In the genomic region with DNA sequence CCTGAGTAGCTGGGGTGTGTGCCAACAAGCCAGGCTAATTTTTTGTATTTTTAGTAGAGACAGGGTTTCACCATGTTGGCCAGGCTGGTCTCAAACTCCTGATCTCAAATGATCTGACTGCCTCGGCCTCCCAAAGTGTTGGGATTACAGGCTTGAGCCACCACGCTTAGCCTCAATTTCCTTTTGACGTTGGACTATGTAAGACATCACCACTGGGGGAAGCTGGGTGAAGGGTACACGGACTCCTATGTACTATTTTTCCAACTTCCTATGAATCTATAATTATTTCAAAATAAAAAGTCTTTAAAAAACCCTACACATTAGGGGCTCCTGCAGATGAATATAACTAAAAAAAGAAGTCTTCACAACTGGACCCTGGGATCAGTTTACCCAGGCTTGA, we compare ENCODE assay signal across 29 cellular contexts. TPM values are rescaled to one million over a fixed set of nuclear protein-coding genes. Genes with fewer than 3 reads are reported as not detected.
"Had no signal": no experiment of that assay in that cellular context is flagged by ENCODE, and none has a peak within 500 bp of the region (broad histone marks: within the 10 kb centered on the region; RNA-seq: fewer than 3 reads in every experiment).

No MANE protein-coding gene starts in this region.

- H3K4me3 Mint-ChIP-seq: stimulated activated effector memory CD8-positive, alpha-beta T cell treated with anti-CD3 and anti-CD28 coated beads, Interleukin-12 subunit alpha, Interleukin-12 subunit beta, amount 100 ng/mL, for 72 hours; stimulated activated memory B cell treated with anti-CD40 and anti-IgM and Interleukin-4, amounts not matched to agents 10 μg/mL and 1 μg/mL and 100 μg/mL, for 72 hours; stimulated activated naive B cell treated with anti-CD40 and anti-IgM and Interleukin-4, amounts not matched to agents 10 μg/mL and 1 μg/mL and 100 μg/mL, for 72 hours; stimulated activated naive CD8-positive, alpha-beta T cell treated with anti-CD3 and anti-CD28 coated beads, Interleukin-15, amount 100 ng/mL, for 72 hours; stimulated activated naive CD8-positive, alpha-beta T cell treated with anti-CD3 and anti-CD28 coated beads, Interleukin-15, Interleukin-2, amounts not matched to agents 100 ng/mL and 50 ng/mL, for 24 hours; type B pancreatic cell had no signal

- DNase-seq: stimulated activated CD4-positive, alpha-beta T cell treated with anti-CD3 and anti-CD28 coated beads, Interleukin-2, amount 100 ng/mL, for 48 hours; stimulated activated CD4-positive, alpha-beta T cell treated with anti-CD3 and anti-CD28 coated beads, Interleukin-4, amount 100 ng/mL, for 1 hour; stimulated activated CD4-positive, alpha-beta T cell treated with anti-CD3 and anti-CD28 coated beads, Interleukin-4, amount 100 ng/mL, for 24 hours; stimulated activated CD4-positive, alpha-beta T cell treated with anti-CD3 and anti-CD28 coated beads, Interleukin-4, amount 100 ng/mL, for 4 hours; stimulated activated CD8-positive, alpha-beta memory T cell treated with anti-CD3 and anti-CD28 coated beads, Interleukin-4, amount 100 ng/mL, for 48 hours; stimulated activated naive B cell treated with anti-CD40 and anti-IgM and Interleukin-4, amounts not matched to agents 10 μg/mL and 1 μg/mL and 100 μg/mL, for 72 hours; stimulated activated naive CD4-positive, alpha-beta T cell; stimulated activated naive CD4-positive, alpha-beta T cell treated with Interleukin-2 at 50 U/mL for 16 hours; stimulated activated naive CD8-positive, alpha-beta T cell treated with anti-CD3 and anti-CD28 coated beads, Interleukin-15, amount 100 ng/mL, for 72 hours; stimulated activated naive CD8-positive, alpha-beta T cell treated with anti-CD3 and anti-CD28 coated beads, Interleukin-15, Interleukin-2, amounts not matched to agents 100 U/mL and 50 U/mL, for 24 hours; stomach; substantia nigra; testis; thyroid gland; tibial artery; transverse colon; trophoblast cell; upper lobe of right lung; uterus had no signal

- H3K4me1 Mint-ChIP-seq: stimulated activated effector memory CD8-positive, alpha-beta T cell treated with anti-CD3 and anti-CD28 coated beads, Interleukin-12 subunit alpha, Interleukin-12 subunit beta, amount 100 ng/mL, for 72 hours; stimulated activated memory B cell treated with anti-CD40 and anti-IgM and Interleukin-4, amounts not matched to agents 10 μg/mL and 1 μg/mL and 100 μg/mL, for 72 hours; stimulated activated naive B cell treated with anti-CD40 and anti-IgM and Interleukin-4, amounts not matched to agents 10 μg/mL and 1 μg/mL and 100 μg/mL, for 72 hours; stimulated activated naive CD8-positive, alpha-beta T cell treated with anti-CD3 and anti-CD28 coated beads, Interleukin-15, amount 100 ng/mL, for 72 hours had no signal

- H3K27me3 Mint-ChIP-seq: stimulated activated naive CD8-positive, alpha-beta T cell treated with anti-CD3 and anti-CD28 coated beads, Interleukin-15, Interleukin-2, amounts not matched to agents 100 ng/mL and 50 ng/mL, for 24 hours had no signal

- H3K4me1 ChIP-seq: stomach, suprapubic skin, testis, thyroid gland, tibial artery, tibial nerve, transverse colon, upper lobe of left lung, upper lobe of right lung, uterus, vagina had no signal

- H3K9me3 Mint-ChIP-seq: stimulated activated effector memory CD8-positive, alpha-beta T cell treated with anti-CD3 and anti-CD28 coated beads, Interleukin-12 subunit alpha, Interleukin-12 subunit beta, amount 100 ng/mL, for 72 hours; stimulated activated memory B cell treated with anti-CD40 and anti-IgM and Interleukin-4, amounts not matched to agents 10 μg/mL and 1 μg/mL and 100 μg/mL, for 72 hours; stimulated activated naive B cell treated with anti-CD40 and anti-IgM and Interleukin-4, amounts not matched to agents 10 μg/mL and 1 μg/mL and 100 μg/mL, for 72 hours; stimulated activated naive CD8-positive, alpha-beta T cell treated with anti-CD3 and anti-CD28 coated beads, Interleukin-15, amount 100 ng/mL, for 72 hours; stimulated activated naive CD8-positive, alpha-beta T cell treated with anti-CD3 and anti-CD28 coated beads, Interleukin-15, Interleukin-2, amounts not matched to agents 100 ng/mL and 50 ng/mL, for 24 hours; type B pancreatic cell had no signal

- H3K36me3 ChIP-seq: stomach, suprapubic skin, thoracic aorta, thyroid gland, tibial artery, tibial nerve, transverse colon, upper lobe of left lung, upper lobe of right lung, uterus, vagina had no signal

- H3K4me3 ChIP-seq: stomach, suprapubic skin, testis, thoracic aorta, thyroid gland, tibial artery, tibial nerve, transverse colon, upper lobe of left lung, upper lobe of right lung, uterus, vagina had no signal

- H3K27ac Mint-ChIP-seq: stimulated activated effector memory CD8-positive, alpha-beta T cell treated with anti-CD3 and anti-CD28 coated beads, Interleukin-12 subunit alpha, Interleukin-12 subunit beta, amount 100 ng/mL, for 72 hours; stimulated activated memory B cell treated with anti-CD40 and anti-IgM and Interleukin-4, amounts not matched to agents 10 μg/mL and 1 μg/mL and 100 μg/mL, for 72 hours; stimulated activated naive B cell treated with anti-CD40 and anti-IgM and Interleukin-4, amounts not matched to agents 10 μg/mL and 1 μg/mL and 100 μg/mL, for 72 hours; stimulated activated naive CD8-positive, alpha-beta T cell treated with anti-CD3 and anti-CD28 coated beads, Interleukin-15, Interleukin-2, amounts not matched to agents 100 ng/mL and 50 ng/mL, for 24 hours; type B pancreatic cell had no signal

- H3K27ac ChIP-seq: stomach, suprapubic skin, testis, thoracic aorta, thyroid gland, tibial artery, tibial nerve, transverse colon, upper lobe of left lung, upper lobe of right lung, uterus, vagina had no signal

- H3K36me3 Mint-ChIP-seq: stimulated activated effector memory CD8-positive, alpha-beta T cell treated with anti-CD3 and anti-CD28 coated beads, Interleukin-12 subunit alpha, Interleukin-12 subunit beta, amount 100 ng/mL, for 72 hours; stimulated activated memory B cell treated with anti-CD40 and anti-IgM and Interleukin-4, amounts not matched to agents 10 μg/mL and 1 μg/mL and 100 μg/mL, for 72 hours; stimulated activated naive B cell treated with anti-CD40 and anti-IgM and Interleukin-4, amounts not matched to agents 10 μg/mL and 1 μg/mL and 100 μg/mL, for 72 hours; type B pancreatic cell had no signal

- H3K9me3 ChIP-seq: suprapubic skin, testis, thoracic aorta, thyroid gland, transverse colon, upper lobe of left lung, upper lobe of right lung, uterus, vagina had no signal

RNA-seq across cellular contexts. Expression of a gene that starts 44.0 kb away (rescaled TPM):
- polyA plus RNA-seq: urinary bladder had no signal
